Comparison of ENCODE assay signal across 27 cellular contexts in genomic region chr1:65971547-65971946, GRCh38.
"Had no signal": no experiment of that assay in that cellular context is flagged by ENCODE, and none has a peak within 500 bp of the region (broad histone marks: within the 10 kb centered on the region; RNA-seq: fewer than 3 reads in every experiment).

No MANE protein-coding gene starts in this region.

- H3K4me1 ChIP-seq: colonic mucosa, gastrocnemius medialis, psoas muscle, sigmoid colon, tibial nerve, upper lobe of left lung, uterus had no signal

- H3K9me3 ChIP-seq: colonic mucosa, gastrocnemius medialis, ovary, uterus had no signal

- H3K27me3 ChIP-seq: colonic mucosa, gastrocnemius medialis, ovary, sigmoid colon, tibial nerve, upper lobe of left lung, uterus had no signal

- H3K4me3 ChIP-seq: colonic mucosa, gastrocnemius medialis, ovary, psoas muscle, sigmoid colon, thoracic aorta, tibial nerve, upper lobe of left lung, uterus had no signal

- DNase-seq: colonic mucosa; effector CD8-positive, alpha-beta T cell; endodermal cell; foreskin fibroblast; gastrocnemius medialis; head of caudate nucleus; kidney; mesenchymal stem cell; midbrain; naive thymus-derived CD8-positive, alpha-beta T cell; nephron progenitor cell; nucleus accumbens; ovary; posterior cingulate gyrus; psoas muscle; right cardiac atrium; sigmoid colon; stimulated activated CD4-positive, alpha-beta T cell treated with anti-CD3 and anti-CD28 coated beads, Interleukin-2, amount 100 ng/mL, for 24 hours; stimulated activated CD4-positive, alpha-beta T cell treated with anti-CD3 and anti-CD28 coated beads, Interleukin-4, amount 100 ng/mL, for 24 hours; stimulated activated naive CD8-positive, alpha-beta T cell treated with anti-CD3 and anti-CD28 coated beads, Interleukin-15, Interleukin-2, amounts not matched to agents 100 U/mL and 50 U/mL, for 24 hours; substantia nigra; upper lobe of left lung; uterus had no signal

- H3K36me3 ChIP-seq: colonic mucosa, gastrocnemius medialis, ovary, sigmoid colon, thoracic aorta, upper lobe of left lung, uterus had no signal

- FAIRE-seq: kidney had no signal

- ATAC-seq: gastrocnemius medialis; left lobe of liver; naive thymus-derived CD8-positive, alpha-beta T cell; psoas muscle; right cardiac atrium; stimulated activated memory B cell treated with anti-CD40 and anti-IgM and Interleukin-4, amounts not matched to agents 10 μg/mL and 1 μg/mL and 100 μg/mL, for 72 hours; stimulated activated naive CD8-positive, alpha-beta T cell treated with anti-CD3 and anti-CD28 coated beads, Interleukin-15, Interleukin-2, amounts not matched to agents 100 U/mL and 50 U/mL, for 24 hours had no signal

- H3K27ac ChIP-seq: colonic mucosa, gastrocnemius medialis, ovary, psoas muscle, sigmoid colon, thoracic aorta, tibial nerve, upper lobe of left lung, uterus had no signal
